26 cellular contexts compared by ENCODE assay signal in the genomic region with DNA sequence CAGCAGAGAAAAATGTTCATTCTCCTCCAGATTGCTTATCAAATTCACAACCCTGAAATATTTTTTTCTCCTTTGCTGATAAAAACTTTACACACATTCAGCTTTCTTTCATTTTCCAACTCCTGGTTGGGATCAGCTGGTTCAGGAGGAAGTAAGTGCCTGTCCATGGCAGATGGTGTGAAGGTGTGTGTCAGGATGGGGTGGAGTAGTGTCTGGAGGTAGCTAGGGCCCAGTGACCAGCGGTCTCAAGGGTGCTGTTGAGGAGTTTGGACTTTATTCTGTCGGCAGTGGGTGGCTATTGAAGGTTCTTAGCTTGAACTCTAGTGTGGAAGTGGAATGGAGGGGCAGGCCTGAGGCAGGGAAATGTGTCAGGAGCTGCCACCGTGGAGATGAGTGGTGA.
"Had no signal": no experiment of that assay in that cellular context is flagged by ENCODE, and none has a peak within 500 bp of the region (broad histone marks: within the 10 kb centered on the region; RNA-seq: fewer than 3 reads in every experiment).

No MANE protein-coding gene starts in this region.

- ATAC-seq: PC-3, SK-N-SH treated with all-trans-retinoic acid at 6 μM for 48 hours, WTC11 had no signal

- H3K4me3 ChIP-seq: breast epithelium, SJSA1 had no signal

- H3K9me3 Mint-ChIP-seq: activated naive CD4-positive, alpha-beta T cell treated with anti-CD3 and anti-CD28 coated beads, Interleukin-2, amount 50 U/mL, for 24 hours; T-helper 1 cell treated with Interleukin-12 subunit alpha and Interleukin-12 subunit beta and Interleukin-4 antibody, amounts not matched to agents 30 μg/mL and 1 μg/mL, for 36 hours; WTC11 had no signal

- H3K27ac Mint-ChIP-seq: activated naive CD4-positive, alpha-beta T cell treated with anti-CD3 and anti-CD28 coated beads, Interleukin-2, amount 50 U/mL, for 24 hours; T-helper 1 cell treated with Interleukin-12 subunit alpha and Interleukin-12 subunit beta and Interleukin-4 antibody, amounts not matched to agents 30 μg/mL and 1 μg/mL, for 36 hours; WTC11 had no signal

- DNase-seq: activated CD4-positive, alpha-beta T cell treated with anti-CD3 and anti-CD28 coated beads for 48 hours; activated CD4-positive, alpha-beta T cell treated with anti-CD3 and anti-CD28 coated beads, Interleukin-2, amount 50 U/mL, for 4 hours; activated CD4-positive, CD25-positive, alpha-beta regulatory T cell treated with anti-CD3 and anti-CD28 coated beads, Interleukin-2, amount 50 U/mL, for 72 hours; activated CD8-positive, alpha-beta memory T cell treated with anti-CD3 and anti-CD28 coated beads for 24 hours; activated effector memory CD4-positive, alpha-beta T cell treated with Interleukin-2 at 50 U/mL for 16 hours; activated naive CD4-positive, alpha-beta T cell; activated T-cell treated with anti-CD3 and anti-CD28 coated beads for 4 hours; caudate nucleus; Kasumi-1; KBM-7; NCI-H1105 treated with DMSO at 0.1 percent for 48 hours; NCI-H146; NCI-H187 treated with DMSO at 0.1 percent for 48 hours; NCI-H2081 treated with DMSO at 0.1 percent for 48 hours; NCI-H446; NCI-H524; PC-3; SHP77; T-helper 9 cell had no signal

- H3K27me3 Mint-ChIP-seq: activated naive CD4-positive, alpha-beta T cell treated with anti-CD3 and anti-CD28 coated beads, Interleukin-2, amount 50 U/mL, for 24 hours had no signal

- H3K27me3 ChIP-seq: breast epithelium, SJSA1 had no signal

- H3K9me3 ChIP-seq: breast epithelium, SJSA1 had no signal

- H3K4me3 Mint-ChIP-seq: activated naive CD4-positive, alpha-beta T cell treated with anti-CD3 and anti-CD28 coated beads, Interleukin-2, amount 50 U/mL, for 24 hours; T-helper 1 cell treated with Interleukin-12 subunit alpha and Interleukin-12 subunit beta and Interleukin-4 antibody, amounts not matched to agents 30 μg/mL and 1 μg/mL, for 36 hours; WTC11 had no signal

- H3K27ac ChIP-seq: breast epithelium, SJSA1 had no signal

- H3K4me1 ChIP-seq: breast epithelium, SJSA1 had no signal

- FAIRE-seq: RCC 7860 had no signal

- H3K4me1 Mint-ChIP-seq: activated naive CD4-positive, alpha-beta T cell treated with anti-CD3 and anti-CD28 coated beads, Interleukin-2, amount 50 U/mL, for 24 hours; WTC11 had no signal
